2 cellular contexts compared by ENCODE assay signal in the genomic region with DNA sequence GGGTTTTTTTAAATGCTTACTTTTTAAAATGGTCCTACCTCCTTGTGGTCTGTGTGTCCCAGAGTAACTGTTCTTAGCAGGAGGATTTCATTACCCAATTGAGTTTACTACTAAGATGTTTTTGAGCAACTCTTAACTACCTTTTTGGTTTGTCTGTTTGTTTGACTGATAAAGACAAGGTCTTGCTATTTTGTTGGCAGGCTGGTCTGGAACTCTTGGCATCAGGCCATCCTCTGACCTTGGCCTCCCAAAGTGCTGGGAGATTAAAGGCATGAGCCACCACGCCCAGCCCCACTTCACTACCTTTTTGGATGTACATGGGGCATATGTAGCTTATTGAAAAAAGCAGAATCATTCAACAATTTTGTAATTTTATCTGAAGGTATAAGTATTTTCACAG.
TF ChIP-seq lines count a peak whose summit lies in the region.

No MANE protein-coding gene starts in this region.

TF ChIP-seq in HEK293, 187 proteins besides CTCF, POLR2A, EP300 and RAD21:
- TF ChIP-seq, protein P1, sequence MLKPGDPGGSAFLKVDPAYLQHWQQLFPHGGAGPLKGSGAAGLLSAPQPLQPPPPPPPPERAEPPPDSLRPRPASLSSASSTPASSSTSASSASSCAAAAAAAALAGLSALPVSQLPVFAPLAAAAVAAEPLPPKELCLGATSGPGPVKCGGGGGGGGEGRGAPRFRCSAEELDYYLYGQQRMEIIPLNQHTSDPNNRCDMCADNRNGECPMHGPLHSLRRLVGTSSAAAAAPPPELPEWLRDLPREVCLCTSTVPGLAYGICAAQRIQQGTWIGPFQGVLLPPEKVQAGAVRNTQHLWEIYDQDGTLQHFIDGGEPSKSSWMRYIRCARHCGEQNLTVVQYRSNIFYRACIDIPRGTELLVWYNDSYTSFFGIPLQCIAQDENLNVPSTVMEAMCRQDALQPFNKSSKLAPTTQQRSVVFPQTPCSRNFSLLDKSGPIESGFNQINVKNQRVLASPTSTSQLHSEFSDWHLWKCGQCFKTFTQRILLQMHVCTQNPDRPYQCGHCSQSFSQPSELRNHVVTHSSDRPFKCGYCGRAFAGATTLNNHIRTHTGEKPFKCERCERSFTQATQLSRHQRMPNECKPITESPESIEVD (tag by site-specific recombination; IDR thresholded peaks at IDR 0.05), result 0 out of 2 replicates have a peak, but pooled peaks have one; percentile 17
- TF ChIP-seq FEZF1 (tag by site-specific recombination; IDR thresholded peaks at IDR 0.05) (peak; percentile 68), ZBTB48 (tag by site-specific recombination; IDR thresholded peaks at IDR 0.05) (no peak), ZNF394 (tag by site-specific recombination; IDR thresholded peaks at IDR 0.05; ENCODE audit: borderline replicate concordance) (no peak)
TF ChIP-seq in HEK293: peak in this region for 2.

TF ChIP-seq in K562, 482 proteins besides CTCF, POLR2A, EP300 and RAD21 (continued from another document and continues in another):
- no peak for TF ChIP-seq ZNF174 (CRISPR knock-in tag; IDR thresholded peaks at IDR 0.05)
- TF ChIP-seq CREB1 (IDR thresholded peaks at IDR 0.05), result no peak
- TF ChIP-seq CREB1 (CRISPR knock-in tag; IDR thresholded peaks at IDR 0.05), result no peak
- no peak for TF ChIP-seq ZC3H4 (CRISPR knock-in tag; IDR thresholded peaks at IDR 0.05; ENCODE audit: borderline replicate concordance)
- no peak for TF ChIP-seq NFYB (IDR thresholded peaks at IDR 0.05; ENCODE audit: extremely low read depth, insufficient read length)
- TF ChIP-seq CBFA2T3 (IDR thresholded peaks at IDR 0.05), result peak; percentile 48
- TF ChIP-seq ZBTB7A (IDR thresholded peaks at IDR 0.05; ENCODE audit: borderline replicate concordance, control insufficient read depth, low read depth, low read length), result no peak
- TF ChIP-seq, protein P2, sequence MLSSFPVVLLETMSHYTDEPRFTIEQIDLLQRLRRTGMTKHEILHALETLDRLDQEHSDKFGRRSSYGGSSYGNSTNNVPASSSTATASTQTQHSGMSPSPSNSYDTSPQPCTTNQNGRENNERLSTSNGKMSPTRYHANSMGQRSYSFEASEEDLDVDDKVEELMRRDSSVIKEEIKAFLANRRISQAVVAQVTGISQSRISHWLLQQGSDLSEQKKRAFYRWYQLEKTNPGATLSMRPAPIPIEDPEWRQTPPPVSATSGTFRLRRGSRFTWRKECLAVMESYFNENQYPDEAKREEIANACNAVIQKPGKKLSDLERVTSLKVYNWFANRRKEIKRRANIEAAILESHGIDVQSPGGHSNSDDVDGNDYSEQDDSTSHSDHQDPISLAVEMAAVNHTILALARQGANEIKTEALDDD (IDR thresholded peaks at IDR 0.05), result peak; percentile 64
- TF ChIP-seq NUFIP1 (IDR thresholded peaks at IDR 0.05; ENCODE audit: partially characterized antibody), result no peak
- 0 out of 2 replicates have a peak, but pooled peaks have one; percentile 24 for TF ChIP-seq EHMT2 (IDR thresholded peaks at IDR 0.05)
- TF ChIP-seq RCOR1 (IDR thresholded peaks at IDR 0.05; ENCODE audit: borderline replicate concordance in 1 of 2, low read depth in 2 of 2, low read length in 2 of 2), result peak in 1 of 2 experiments; percentile 36; a peak in 1 of 4 replicates
- TF ChIP-seq, protein P3, sequence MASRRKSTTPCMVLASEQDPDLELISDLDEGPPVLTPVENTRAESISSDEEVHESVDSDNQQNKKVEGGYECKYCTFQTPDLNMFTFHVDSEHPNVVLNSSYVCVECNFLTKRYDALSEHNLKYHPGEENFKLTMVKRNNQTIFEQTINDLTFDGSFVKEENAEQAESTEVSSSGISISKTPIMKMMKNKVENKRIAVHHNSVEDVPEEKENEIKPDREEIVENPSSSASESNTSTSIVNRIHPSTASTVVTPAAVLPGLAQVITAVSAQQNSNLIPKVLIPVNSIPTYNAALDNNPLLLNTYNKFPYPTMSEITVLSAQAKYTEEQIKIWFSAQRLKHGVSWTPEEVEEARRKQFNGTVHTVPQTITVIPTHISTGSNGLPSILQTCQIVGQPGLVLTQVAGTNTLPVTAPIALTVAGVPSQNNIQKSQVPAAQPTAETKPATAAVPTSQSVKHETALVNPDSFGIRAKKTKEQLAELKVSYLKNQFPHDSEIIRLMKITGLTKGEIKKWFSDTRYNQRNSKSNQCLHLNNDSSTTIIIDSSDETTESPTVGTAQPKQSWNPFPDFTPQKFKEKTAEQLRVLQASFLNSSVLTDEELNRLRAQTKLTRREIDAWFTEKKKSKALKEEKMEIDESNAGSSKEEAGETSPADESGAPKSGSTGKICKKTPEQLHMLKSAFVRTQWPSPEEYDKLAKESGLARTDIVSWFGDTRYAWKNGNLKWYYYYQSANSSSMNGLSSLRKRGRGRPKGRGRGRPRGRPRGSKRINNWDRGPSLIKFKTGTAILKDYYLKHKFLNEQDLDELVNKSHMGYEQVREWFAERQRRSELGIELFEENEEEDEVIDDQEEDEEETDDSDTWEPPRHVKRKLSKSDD (conservative IDR thresholded peaks at IDR 0.05; ENCODE audit: low read length), result no peak
- TF ChIP-seq SREBF1 (IDR thresholded peaks at IDR 0.05; ENCODE audit: borderline replicate concordance, low read depth, low read length), result no peak
- no peak for TF ChIP-seq NONO (IDR thresholded peaks at IDR 0.05; ENCODE audit: low read depth in 2 of 2, low read length in 1 of 2)
- peak; percentile 94 for TF ChIP-seq NFIC (IDR thresholded peaks at IDR 0.05)
- no peak for TF ChIP-seq RUNX1 (IDR thresholded peaks at IDR 0.05; ENCODE audit: low read depth)
- TF ChIP-seq, protein P4, sequence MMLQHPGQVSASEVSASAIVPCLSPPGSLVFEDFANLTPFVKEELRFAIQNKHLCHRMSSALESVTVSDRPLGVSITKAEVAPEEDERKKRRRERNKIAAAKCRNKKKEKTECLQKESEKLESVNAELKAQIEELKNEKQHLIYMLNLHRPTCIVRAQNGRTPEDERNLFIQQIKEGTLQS (IDR thresholded peaks at IDR 0.05), result no peak
- TF ChIP-seq, protein P4 (CRISPR knock-in tag; conservative IDR thresholded peaks at IDR 0.05), result no peak
- no peak for TF ChIP-seq SETDB1 (IDR thresholded peaks at IDR 0.05; ENCODE audit: low read length)
- TF ChIP-seq, protein P5, sequence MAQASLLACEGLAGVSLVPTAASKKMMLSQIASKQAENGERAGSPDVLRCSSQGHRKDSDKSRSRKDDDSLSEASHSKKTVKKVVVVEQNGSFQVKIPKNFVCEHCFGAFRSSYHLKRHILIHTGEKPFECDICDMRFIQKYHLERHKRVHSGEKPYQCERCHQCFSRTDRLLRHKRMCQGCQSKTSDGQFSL (CRISPR knock-in tag; IDR thresholded peaks at IDR 0.05), result no peak
- TF ChIP-seq, protein P5 (tag; IDR thresholded peaks at IDR 0.05), result no peak
- no peak for TF ChIP-seq HSF4 (CRISPR knock-in tag; IDR thresholded peaks at IDR 0.05; ENCODE audit: borderline replicate concordance)
- TF ChIP-seq ZNF217 (CRISPR knock-in tag; IDR thresholded peaks at IDR 0.05), result no peak
- no peak for TF ChIP-seq TAF7 (tag; IDR thresholded peaks at IDR 0.05)
- no peak for TF ChIP-seq HLTF (IDR thresholded peaks at IDR 0.05)
- 0 out of 2 replicates have a peak, but pooled peaks have one; percentile 7 for TF ChIP-seq CBFA2T2 (conservative IDR thresholded peaks at IDR 0.05)
- no peak for TF ChIP-seq ZEB2 (IDR thresholded peaks at IDR 0.05)
- TF ChIP-seq, protein P6, sequence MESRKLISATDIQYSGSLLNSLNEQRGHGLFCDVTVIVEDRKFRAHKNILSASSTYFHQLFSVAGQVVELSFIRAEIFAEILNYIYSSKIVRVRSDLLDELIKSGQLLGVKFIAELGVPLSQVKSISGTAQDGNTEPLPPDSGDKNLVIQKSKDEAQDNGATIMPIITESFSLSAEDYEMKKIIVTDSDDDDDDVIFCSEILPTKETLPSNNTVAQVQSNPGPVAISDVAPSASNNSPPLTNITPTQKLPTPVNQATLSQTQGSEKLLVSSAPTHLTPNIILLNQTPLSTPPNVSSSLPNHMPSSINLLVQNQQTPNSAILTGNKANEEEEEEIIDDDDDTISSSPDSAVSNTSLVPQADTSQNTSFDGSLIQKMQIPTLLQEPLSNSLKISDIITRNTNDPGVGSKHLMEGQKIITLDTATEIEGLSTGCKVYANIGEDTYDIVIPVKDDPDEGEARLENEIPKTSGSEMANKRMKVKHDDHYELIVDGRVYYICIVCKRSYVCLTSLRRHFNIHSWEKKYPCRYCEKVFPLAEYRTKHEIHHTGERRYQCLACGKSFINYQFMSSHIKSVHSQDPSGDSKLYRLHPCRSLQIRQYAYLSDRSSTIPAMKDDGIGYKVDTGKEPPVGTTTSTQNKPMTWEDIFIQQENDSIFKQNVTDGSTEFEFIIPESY (CRISPR knock-in tag; IDR thresholded peaks at IDR 0.05), result no peak
- no peak for TF ChIP-seq ZNF224 (CRISPR knock-in tag; IDR thresholded peaks at IDR 0.05)
- TF ChIP-seq ETV1 (tag; conservative IDR thresholded peaks at IDR 0.05; ENCODE audit: low read depth), result no peak
- TF ChIP-seq, protein P7, sequence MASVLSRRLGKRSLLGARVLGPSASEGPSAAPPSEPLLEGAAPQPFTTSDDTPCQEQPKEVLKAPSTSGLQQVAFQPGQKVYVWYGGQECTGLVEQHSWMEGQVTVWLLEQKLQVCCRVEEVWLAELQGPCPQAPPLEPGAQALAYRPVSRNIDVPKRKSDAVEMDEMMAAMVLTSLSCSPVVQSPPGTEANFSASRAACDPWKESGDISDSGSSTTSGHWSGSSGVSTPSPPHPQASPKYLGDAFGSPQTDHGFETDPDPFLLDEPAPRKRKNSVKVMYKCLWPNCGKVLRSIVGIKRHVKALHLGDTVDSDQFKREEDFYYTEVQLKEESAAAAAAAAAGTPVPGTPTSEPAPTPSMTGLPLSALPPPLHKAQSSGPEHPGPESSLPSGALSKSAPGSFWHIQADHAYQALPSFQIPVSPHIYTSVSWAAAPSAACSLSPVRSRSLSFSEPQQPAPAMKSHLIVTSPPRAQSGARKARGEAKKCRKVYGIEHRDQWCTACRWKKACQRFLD (CRISPR knock-in tag; IDR thresholded peaks at IDR 0.05), result no peak
- no peak for TF ChIP-seq ZNF253 (CRISPR knock-in tag; conservative IDR thresholded peaks at IDR 0.05)
- 0 out of 2 replicates have a peak, but pooled peaks have one; percentile 35 for TF ChIP-seq ARID1B (IDR thresholded peaks at IDR 0.05)
- TF ChIP-seq CBX2 (IDR thresholded peaks at IDR 0.05; ENCODE audit: insufficient read depth, low read length, poor library complexity, severe bottlenecking), result no peak
- no peak for TF ChIP-seq ZNF408 (CRISPR knock-in tag; IDR thresholded peaks at IDR 0.05; ENCODE audit: low read depth)
- no peak for TF ChIP-seq RHOXF2B (CRISPR knock-in tag; conservative IDR thresholded peaks at IDR 0.05)
- no peak for TF ChIP-seq PHB2 (IDR thresholded peaks at IDR 0.05; ENCODE audit: low read depth)
- no peak for TF ChIP-seq ZNF23 (CRISPR knock-in tag; IDR thresholded peaks at IDR 0.05)
- no peak for TF ChIP-seq NCOA4 (IDR thresholded peaks at IDR 0.05; ENCODE audit: partially characterized antibody)
- TF ChIP-seq SOX6 (IDR thresholded peaks at IDR 0.05), result no peak; the same call in 1 of the 2 replicates
- TF ChIP-seq, protein P8, sequence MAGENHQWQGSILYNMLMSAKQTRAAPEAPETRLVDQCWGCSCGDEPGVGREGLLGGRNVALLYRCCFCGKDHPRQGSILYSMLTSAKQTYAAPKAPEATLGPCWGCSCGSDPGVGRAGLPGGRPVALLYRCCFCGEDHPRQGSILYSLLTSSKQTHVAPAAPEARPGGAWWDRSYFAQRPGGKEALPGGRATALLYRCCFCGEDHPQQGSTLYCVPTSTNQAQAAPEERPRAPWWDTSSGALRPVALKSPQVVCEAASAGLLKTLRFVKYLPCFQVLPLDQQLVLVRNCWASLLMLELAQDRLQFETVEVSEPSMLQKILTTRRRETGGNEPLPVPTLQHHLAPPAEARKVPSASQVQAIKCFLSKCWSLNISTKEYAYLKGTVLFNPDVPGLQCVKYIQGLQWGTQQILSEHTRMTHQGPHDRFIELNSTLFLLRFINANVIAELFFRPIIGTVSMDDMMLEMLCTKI (IDR thresholded peaks at IDR 0.05; ENCODE audit: partially characterized antibody), result no peak
- TF ChIP-seq CTBP1 (IDR thresholded peaks at IDR 0.05; ENCODE audit: borderline replicate concordance), result peak; percentile 37; the same call in 1 of the 2 replicates
- no peak for TF ChIP-seq KLF1 (tag; IDR thresholded peaks at IDR 0.05)
- TF ChIP-seq IRF2 (CRISPR knock-in tag; IDR thresholded peaks at IDR 0.05), result no peak
- TF ChIP-seq, protein P9, sequence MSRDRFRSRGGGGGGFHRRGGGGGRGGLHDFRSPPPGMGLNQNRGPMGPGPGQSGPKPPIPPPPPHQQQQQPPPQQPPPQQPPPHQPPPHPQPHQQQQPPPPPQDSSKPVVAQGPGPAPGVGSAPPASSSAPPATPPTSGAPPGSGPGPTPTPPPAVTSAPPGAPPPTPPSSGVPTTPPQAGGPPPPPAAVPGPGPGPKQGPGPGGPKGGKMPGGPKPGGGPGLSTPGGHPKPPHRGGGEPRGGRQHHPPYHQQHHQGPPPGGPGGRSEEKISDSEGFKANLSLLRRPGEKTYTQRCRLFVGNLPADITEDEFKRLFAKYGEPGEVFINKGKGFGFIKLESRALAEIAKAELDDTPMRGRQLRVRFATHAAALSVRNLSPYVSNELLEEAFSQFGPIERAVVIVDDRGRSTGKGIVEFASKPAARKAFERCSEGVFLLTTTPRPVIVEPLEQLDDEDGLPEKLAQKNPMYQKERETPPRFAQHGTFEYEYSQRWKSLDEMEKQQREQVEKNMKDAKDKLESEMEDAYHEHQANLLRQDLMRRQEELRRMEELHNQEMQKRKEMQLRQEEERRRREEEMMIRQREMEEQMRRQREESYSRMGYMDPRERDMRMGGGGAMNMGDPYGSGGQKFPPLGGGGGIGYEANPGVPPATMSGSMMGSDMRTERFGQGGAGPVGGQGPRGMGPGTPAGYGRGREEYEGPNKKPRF (IDR thresholded peaks at IDR 0.05; ENCODE audit: low read depth, low read length), result no peak
- TF ChIP-seq ESRRA (IDR thresholded peaks at IDR 0.05; ENCODE audit: borderline replicate concordance, low read depth), result peak; percentile 42; the same call in 1 of the 2 replicates
- TF ChIP-seq ILK (tag; IDR thresholded peaks at IDR 0.05; ENCODE audit: borderline replicate concordance, low read depth), result no peak
- TF ChIP-seq, protein P10, sequence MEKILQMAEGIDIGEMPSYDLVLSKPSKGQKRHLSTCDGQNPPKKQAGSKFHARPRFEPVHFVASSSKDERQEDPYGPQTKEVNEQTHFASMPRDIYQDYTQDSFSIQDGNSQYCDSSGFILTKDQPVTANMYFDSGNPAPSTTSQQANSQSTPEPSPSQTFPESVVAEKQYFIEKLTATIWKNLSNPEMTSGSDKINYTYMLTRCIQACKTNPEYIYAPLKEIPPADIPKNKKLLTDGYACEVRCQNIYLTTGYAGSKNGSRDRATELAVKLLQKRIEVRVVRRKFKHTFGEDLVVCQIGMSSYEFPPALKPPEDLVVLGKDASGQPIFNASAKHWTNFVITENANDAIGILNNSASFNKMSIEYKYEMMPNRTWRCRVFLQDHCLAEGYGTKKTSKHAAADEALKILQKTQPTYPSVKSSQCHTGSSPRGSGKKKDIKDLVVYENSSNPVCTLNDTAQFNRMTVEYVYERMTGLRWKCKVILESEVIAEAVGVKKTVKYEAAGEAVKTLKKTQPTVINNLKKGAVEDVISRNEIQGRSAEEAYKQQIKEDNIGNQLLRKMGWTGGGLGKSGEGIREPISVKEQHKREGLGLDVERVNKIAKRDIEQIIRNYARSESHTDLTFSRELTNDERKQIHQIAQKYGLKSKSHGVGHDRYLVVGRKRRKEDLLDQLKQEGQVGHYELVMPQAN (IDR thresholded peaks at IDR 0.05; ENCODE audit: borderline replicate concordance), result no peak
